8 cellular contexts compared by ENCODE assay signal in the genomic region with DNA sequence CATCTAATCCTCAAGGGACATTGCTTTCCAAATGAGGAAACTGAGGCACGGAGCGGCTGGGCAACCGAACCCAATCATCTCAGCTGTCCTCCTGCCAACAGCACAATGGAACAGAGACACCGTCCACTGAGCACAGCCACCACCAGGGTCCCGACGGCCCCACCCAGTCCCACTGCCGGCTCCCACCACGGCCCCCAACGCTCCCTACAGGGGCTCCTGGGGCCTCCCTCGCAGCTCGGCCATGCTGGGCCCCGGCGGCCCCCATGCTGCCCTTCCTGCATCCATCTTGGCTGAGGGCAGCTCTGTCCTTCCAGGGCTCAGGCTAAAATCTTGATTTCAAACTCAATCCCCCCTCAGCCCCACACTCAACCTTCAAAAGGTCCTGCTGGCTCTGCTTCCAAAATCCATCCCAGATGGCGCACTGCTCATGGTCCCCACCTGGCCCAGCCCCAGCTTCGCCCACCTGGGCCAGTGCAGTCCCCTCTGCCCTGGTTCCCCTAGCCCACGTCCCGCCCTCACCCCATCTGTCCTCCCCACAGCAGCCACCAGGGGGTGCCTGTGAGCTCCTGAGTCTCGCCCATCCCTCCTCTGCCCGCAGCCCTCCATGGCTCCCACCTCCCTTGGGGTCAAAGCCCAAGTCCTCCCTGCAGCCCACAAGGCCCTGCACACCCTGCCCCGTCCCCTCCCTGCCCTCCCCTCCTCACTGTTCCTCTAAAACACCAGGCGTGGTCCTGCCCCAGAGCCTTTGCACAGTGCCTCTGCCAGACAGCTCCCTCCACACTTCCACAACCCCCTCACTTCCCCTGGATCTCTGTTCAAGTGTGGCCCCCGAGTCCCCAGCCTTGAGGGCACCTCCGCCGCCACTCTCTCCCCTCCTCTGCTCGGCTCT. TPM values are rescaled to one million over a fixed set of nuclear protein-coding genes. Genes with fewer than 3 reads are reported as not detected.
DNase-seq lines count a peak whose midpoint lies in the region; ATAC-seq and TF ChIP-seq lines count a peak whose summit lies in the region.

No MANE protein-coding gene starts in this region.

- no peak overlapping the region for H3K27ac ChIP-seq in DND-41 (ENCODE audit: low read length)
- no peak overlapping the region for H3K27ac ChIP-seq in neural cell (ENCODE audit: low read length)
- no peak overlapping the region for H3K27ac ChIP-seq in vagina
- no peak overlapping the region for H3K27ac ChIP-seq in testis

- no peak overlapping the region for H3K9ac ChIP-seq in DND-41 (ENCODE audit: low read depth, low read length)
- no peak overlapping the region for H3K9ac ChIP-seq in neural cell (ENCODE audit: low read length)

- TF ChIP-seq CTCF in DND-41 (IDR thresholded peaks at IDR 0.05; ENCODE audit: borderline replicate concordance, extremely low read depth, low read length, poor library complexity, severe bottlenecking) (peak; percentile 71), choroid plexus epithelial cell (conservative IDR thresholded peaks at IDR 0.05; ENCODE audit: low read depth, low read length) (peak; percentile 77), neural cell (IDR thresholded peaks at IDR 0.05; ENCODE audit: poor library complexity, severe bottlenecking) (peak; percentile 18), vagina (IDR thresholded peaks at IDR 0.05) (no peak), testis (IDR thresholded peaks at IDR 0.05) (peak in 1 of 3 experiments; percentile 44)

- intact Hi-C loops in vagina (cut with DNase I): no loop called here
- intact Hi-C loops in testis (cut with DNase I; ENCODE audit: low total_unique reads): no loop called here

- peak; percentile 52 for DNase-seq in DND-41
- peak; percentile 30 for DNase-seq in UCSD-AML1 (lab: John Stamatoyannopoulos, UW; ENCODE audit: unreplicated experiment)
- no peak for DNase-seq in choroid plexus epithelial cell (ENCODE audit: low read depth)
- DNase-seq in vagina (ENCODE audit: extremely low spot score in 2 of 2): no peak
- no peak for DNase-seq in testis
- DNase-seq in EL: no peak

- no peak for TF ChIP-seq EP300 in neural cell (conservative IDR thresholded peaks at IDR 0.05; ENCODE audit: poor library complexity, severe bottlenecking)

- H3K79me2 ChIP-seq in DND-41 (ENCODE audit: insufficient read depth, low read length): peaks cover 80% of the 10 kb centered on the region
- peaks cover 8% of the 10 kb centered on the region for H3K79me2 ChIP-seq in neural cell (replicated peaks; ENCODE audit: insufficient read depth, low read length)

- H3K4me2 ChIP-seq in DND-41 (ENCODE audit: insufficient read depth, low read length): no peak overlapping the region
- no peak overlapping the region for H3K4me2 ChIP-seq in neural cell (ENCODE audit: low read length)

- H3F3A ChIP-seq in neural cell (ENCODE audit: insufficient read depth, low read length, poor library complexity, severe bottlenecking): no peaks in the 10 kb centered on the region

- H3K4me3 ChIP-seq in DND-41 (ENCODE audit: low read depth in 1 of 2, low read length in 2 of 2): no peak overlapping the region
- H3K4me3 ChIP-seq in choroid plexus epithelial cell (ENCODE audit: low read depth, low read length): no peak overlapping the region
- H3K4me3 ChIP-seq in neural cell (ENCODE audit: low read length): no peak overlapping the region
- no peak overlapping the region for H3K4me3 ChIP-seq in vagina
- H3K4me3 ChIP-seq in testis: no peak overlapping the region

- no peak for TF ChIP-seq RAD21 in neural cell (conservative IDR thresholded peaks at IDR 0.05)

- WGBS in testis, 2 donors: 86 to 91% methylated on average over 9 to 25 of the region's 25 CpGs

- ATAC-seq in DND-41 (ENCODE audit: insufficient read depth, low read depth) (peak; percentile 69; the same call in 2 of the 3 replicates), GM19324 (IDR thresholded peaks at IDR 0.05; ENCODE audit: low FRiP score, unreplicated experiment) (no peak)

- H3K27me3 ChIP-seq in DND-41 (ENCODE audit: insufficient read depth, low read length, poor library complexity) (no peaks in the 10 kb centered on the region), neural cell (ENCODE audit: insufficient read depth, low read depth, low read length) (no peaks in the 10 kb centered on the region), vagina (no peaks in the 10 kb centered on the region), testis (no peaks in the 10 kb centered on the region)

- H3K9me3 ChIP-seq in DND-41 (ENCODE audit: insufficient read depth, low read length, severe bottlenecking): no peaks in the 10 kb centered on the region
- H3K9me3 ChIP-seq in neural cell (ENCODE audit: low read length): no peaks in the 10 kb centered on the region
- no peaks in the 10 kb centered on the region for H3K9me3 ChIP-seq in vagina
- no peaks in the 10 kb centered on the region for H3K9me3 ChIP-seq in testis

- H2AFZ ChIP-seq in DND-41 (ENCODE audit: low read depth, low read length): no peak overlapping the region
- no peak overlapping the region for H2AFZ ChIP-seq in neural cell (ENCODE audit: low read depth, low read length)

- H3K4me1 ChIP-seq in DND-41 (ENCODE audit: insufficient read depth, low read length) (0 out of 2 replicates have a peak, but pooled peaks cover 5% of the 10 kb centered on the region), vagina (peaks cover 44% of the 10 kb centered on the region), testis (peaks cover 3% of the 10 kb centered on the region)

- TF ChIP-seq POLR2A in vagina (IDR thresholded peaks at IDR 0.05): no peak
- no peak for TF ChIP-seq POLR2A in testis (IDR thresholded peaks at IDR 0.05)

- H3K36me3 ChIP-seq in DND-41 (ENCODE audit: insufficient read depth, low read length) (peaks cover 5% of the 10 kb centered on the region; the same call in 1 of the 2 replicates), neural cell (ENCODE audit: insufficient read depth, low read length) (no peaks in the 10 kb centered on the region), vagina (peaks cover 0 to 6% of the 10 kb centered on the region in 2 donors), testis (ENCODE audit: low read depth, missing control alignments) (no peaks in the 10 kb centered on the region)

- no peaks in the 10 kb centered on the region for H3K9me2 ChIP-seq in neural cell (ENCODE audit: insufficient read depth, low read length)

- H4K20me1 ChIP-seq in DND-41 (ENCODE audit: insufficient read depth, low read length) (peaks cover 71% of the 10 kb centered on the region), neural cell (ENCODE audit: insufficient read depth) (no peaks in the 10 kb centered on the region)

TF ChIP-seq in neural cell, 6 proteins besides CTCF, POLR2A, EP300 and RAD21:
- no peak for TF ChIP-seq SMC3 (conservative IDR thresholded peaks at IDR 0.05; ENCODE audit: poor library complexity)
- no peak for TF ChIP-seq POLR2AphosphoS5 (IDR thresholded peaks at IDR 0.05)
- TF ChIP-seq MXI1 (conservative IDR thresholded peaks at IDR 0.05; ENCODE audit: poor library complexity, severe bottlenecking): no peak
- no peak for TF ChIP-seq TAF1 (IDR thresholded peaks at IDR 0.05; ENCODE audit: low read depth)
- TF ChIP-seq, protein P1, sequence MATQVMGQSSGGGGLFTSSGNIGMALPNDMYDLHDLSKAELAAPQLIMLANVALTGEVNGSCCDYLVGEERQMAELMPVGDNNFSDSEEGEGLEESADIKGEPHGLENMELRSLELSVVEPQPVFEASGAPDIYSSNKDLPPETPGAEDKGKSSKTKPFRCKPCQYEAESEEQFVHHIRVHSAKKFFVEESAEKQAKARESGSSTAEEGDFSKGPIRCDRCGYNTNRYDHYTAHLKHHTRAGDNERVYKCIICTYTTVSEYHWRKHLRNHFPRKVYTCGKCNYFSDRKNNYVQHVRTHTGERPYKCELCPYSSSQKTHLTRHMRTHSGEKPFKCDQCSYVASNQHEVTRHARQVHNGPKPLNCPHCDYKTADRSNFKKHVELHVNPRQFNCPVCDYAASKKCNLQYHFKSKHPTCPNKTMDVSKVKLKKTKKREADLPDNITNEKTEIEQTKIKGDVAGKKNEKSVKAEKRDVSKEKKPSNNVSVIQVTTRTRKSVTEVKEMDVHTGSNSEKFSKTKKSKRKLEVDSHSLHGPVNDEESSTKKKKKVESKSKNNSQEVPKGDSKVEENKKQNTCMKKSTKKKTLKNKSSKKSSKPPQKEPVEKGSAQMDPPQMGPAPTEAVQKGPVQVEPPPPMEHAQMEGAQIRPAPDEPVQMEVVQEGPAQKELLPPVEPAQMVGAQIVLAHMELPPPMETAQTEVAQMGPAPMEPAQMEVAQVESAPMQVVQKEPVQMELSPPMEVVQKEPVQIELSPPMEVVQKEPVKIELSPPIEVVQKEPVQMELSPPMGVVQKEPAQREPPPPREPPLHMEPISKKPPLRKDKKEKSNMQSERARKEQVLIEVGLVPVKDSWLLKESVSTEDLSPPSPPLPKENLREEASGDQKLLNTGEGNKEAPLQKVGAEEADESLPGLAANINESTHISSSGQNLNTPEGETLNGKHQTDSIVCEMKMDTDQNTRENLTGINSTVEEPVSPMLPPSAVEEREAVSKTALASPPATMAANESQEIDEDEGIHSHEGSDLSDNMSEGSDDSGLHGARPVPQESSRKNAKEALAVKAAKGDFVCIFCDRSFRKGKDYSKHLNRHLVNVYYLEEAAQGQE (IDR thresholded peaks at IDR 0.05; ENCODE audit: borderline replicate concordance): no peak
- TF ChIP-seq EZH2 (IDR thresholded peaks at IDR 0.05; ENCODE audit: borderline replicate concordance, insufficient read depth, low read length, poor library complexity, severe bottlenecking): no peak

RNA-seq across cellular contexts. Expression of a gene that starts 7.9 kb away (rescaled TPM):
- 7.0 and 7.1 TPM in 2 replicates for polyA plus RNA-seq in neural cell
- polyA minus RNA-seq in neural cell: 32.6 and 35.3 TPM in 2 replicates
- total RNA-seq in vagina: 24.1 TPM
- total RNA-seq in testis: 10 to 100 TPM; 80.2 to 87.0 TPM
- polyA plus RNA-seq in testis (ENCODE audit: insufficient read depth, low read depth, low replicate concordance): 99.1 TPM

RNA-seq across cellular contexts. Expression of a gene that starts 15.8 kb away (rescaled TPM):
- 0.15 TPM in 1 of 2 replicates, not detected in the other for polyA plus RNA-seq in neural cell
- 0.24 and 0.35 TPM in 2 replicates for polyA minus RNA-seq in neural cell
- total RNA-seq in vagina: 17.7 TPM
- total RNA-seq in testis: 10 to 100 TPM; 37.2 to 81.1 TPM
- polyA plus RNA-seq in testis (ENCODE audit: insufficient read depth, low read depth, low replicate concordance): 125 TPM

Comparison
In these comparisons a context has a peak if more than half of its experiments do, and no peak if none do; other contexts are left out.
1. DNase-seq: peak in DND-41 (single experiment) and UCSD-AML1 (single experiment); none in choroid plexus epithelial cell (single experiment), vagina (0 of 2), testis (single experiment) and EL (single experiment).
2. CTCF ChIP-seq: peak in DND-41 (single experiment), choroid plexus epithelial cell (single experiment) and neural cell (single experiment); none in vagina (0 of 3).